9 cellular contexts compared by ENCODE assay signal in genomic region chr16:66874079-66874775, GRCh38. TPM values are rescaled to one million over a fixed set of nuclear protein-coding genes. Genes with fewer than 3 reads are reported as not detected.
A peak's percentile ranks its signal among the peaks of the same experiment; 100 is the strongest.
DNase-seq lines count a peak whose midpoint lies in the region; ATAC-seq, FAIRE-seq and TF ChIP-seq lines count a peak whose summit lies in the region.
"Had no signal": no experiment of that assay in that cellular context is flagged by ENCODE, and none has a peak within 500 bp of the region (broad histone marks: within the 10 kb centered on the region; RNA-seq: fewer than 3 reads in every experiment).

No MANE protein-coding gene starts in this region.

- TF ChIP-seq EP300 in HepG2 (IDR thresholded peaks at IDR 0.05; ENCODE audit: low read depth in 2 of 2, low read length in 2 of 2) (no peak), HepG2 (CRISPR knock-in tag; IDR thresholded peaks at IDR 0.05; ENCODE audit: borderline replicate concordance) (no peak)

- intact Hi-C loops in HCT116 (cut with micrococcal nuclease), result loop anchor here (5.0 kb wide), 1 partner anchor 312 kb away; no protein-coding TSS in a partner anchor
- intact Hi-C loops in activated CD8-positive, alpha-beta T cell treated with anti-CD3 and anti-CD28 coated beads for 36 hours (cut with micrococcal nuclease), result no loop called here
- intact Hi-C loops in HepG2 (cut with micrococcal nuclease; ENCODE audit: unreplicated experiment), result loop anchor here (5.0 kb wide), 1 partner anchor 212 kb away; no protein-coding TSS in a partner anchor
- intact Hi-C loops in PC-9 (cut with micrococcal nuclease; ENCODE audit: unreplicated experiment), result loop anchor here (5.0 kb wide), 1 partner anchor 132 kb away; no protein-coding TSS in a partner anchor

- WGBS in HepG2 (ENCODE audit: low lambda C conversion rate), result 0% methylated on average over 1 of the region's 1 CpG

- no peaks in the 10 kb centered on the region for H3K9me3 ChIP-seq in HCT116 (ENCODE audit: control insufficient read depth in 1 of 2, insufficient read depth in 1 of 2, low read depth in 1 of 2, low read length in 2 of 2)
- no peaks in the 10 kb centered on the region for H3K9me3 ChIP-seq in HepG2 (ENCODE audit: low read length)
- no peaks in the 10 kb centered on the region for H3K9me3 ChIP-seq in PC-9 (ENCODE audit: insufficient read depth, low read depth)

- TF ChIP-seq RAD21 in HCT116 (IDR thresholded peaks at IDR 0.05; ENCODE audit: low read depth) (no peak), HepG2 (CRISPR knock-in tag; IDR thresholded peaks at IDR 0.05) (no peak)

- peaks cover 54% of the 10 kb centered on the region for H3K4me1 Mint-ChIP-seq in activated CD8-positive, alpha-beta T cell treated with anti-CD3 and anti-CD28 coated beads for 36 hours (ENCODE audit: low read depth)

- in situ Hi-C loops in HepG2 (cut with HindIII; ENCODE audit: extremely low pct_ligation_motif_present, low pct_unique_long_range_greater_than_20kb), result loop anchor here (25.0 kb wide), 1 partner anchor 462 kb away; no protein-coding TSS in a partner anchor
- in situ Hi-C loops in GM13976 (cut with MboI; ENCODE audit: low sequenced_read_pairs, unreplicated experiment), result loop anchor here (25.0 kb wide), 1 partner anchor 462 kb away; no protein-coding TSS in a partner anchor

- peak; percentile 40 for DNase-seq in AG08395 (ENCODE audit: low spot score)
- no peak for DNase-seq in HCT116 (ENCODE audit: low read depth, low spot score)
- DNase-seq in activated CD8-positive, alpha-beta T cell treated with anti-CD3 and anti-CD28 coated beads for 36 hours, result peak; percentile 61
- no peak for DNase-seq in HepG2 (ENCODE audit: low spot score)
- no peak for DNase-seq in PC-9
- DNase-seq in Ammon's horn (ENCODE audit: low spot score), result no peak
- no peak for DNase-seq in GM13976 (ENCODE audit: low spot score)

- RAD21 ChIA-PET in HCT116 (lab: Charles Lee; ENCODE audit: low non-redundant PET in 1 of 2, low total read pairs in 2 of 2, uncharacterized antibody in 2 of 2, unreplicated experiment in 2 of 2), result no interaction called here

- no peak for TF ChIP-seq POLR2A in HCT116 (IDR thresholded peaks at IDR 0.05; ENCODE audit: borderline replicate concordance, extremely low read depth, insufficient read depth, insufficient read length)
- TF ChIP-seq POLR2A in HepG2 (IDR thresholded peaks at IDR 0.05; ENCODE audit: insufficient read depth in 1 of 2, low read depth in 2 of 2, low read length in 2 of 2), result no peak

- POLR2A ChIA-PET in HCT116 (lab: Charles Lee), result interaction anchor here (0.7 kb wide), 2 partner anchors 322 to 906 kb away, joined by 3 read pairs; no protein-coding TSS in a partner anchor
- POLR2A ChIA-PET in activated CD8-positive, alpha-beta T cell treated with anti-CD3 and anti-CD28 coated beads for 36 hours (lab: Charles Lee), result interaction anchor here (0.8 to 1.6 kb wide), 5 partner anchors 12 to 271 kb away, joined by 3 to 5 read pairs (median 3); partner anchors contain the start of gene NAE1
- POLR2A ChIA-PET in HepG2 (lab: Yijun Ruan, JAX), result interaction anchor here (0.6 to 1.6 kb wide), 2 partner anchors 44 to 184 kb away, joined by 3 to 5 read pairs; partner anchors contain the start of gene NAE1
- POLR2A ChIA-PET in PC-9 (lab: Charles Lee; ENCODE audit: unreplicated experiment), result interaction anchor here (0.5 to 0.7 kb wide), 2 partner anchors 64 to 394 kb away, joined by 4 to 20 read pairs; no protein-coding TSS in a partner anchor

- no peaks in the 10 kb centered on the region for H4K20me1 ChIP-seq in HCT116 (ENCODE audit: insufficient read depth)
- H4K20me1 ChIP-seq in HepG2 (ENCODE audit: insufficient read depth, low read length), result no peaks in the 10 kb centered on the region
- H4K20me1 ChIP-seq in PC-9 (ENCODE audit: insufficient read depth), result no peaks in the 10 kb centered on the region

- H3K4me1 ChIP-seq in HCT116 (ENCODE audit: control insufficient read depth in 1 of 2, insufficient read depth in 2 of 2, low read length in 2 of 2) (peaks cover 12 to 27% of the 10 kb centered on the region in 2 experiments), HepG2 (ENCODE audit: insufficient read depth, low read length) (peaks cover 45% of the 10 kb centered on the region), PC-9 (replicated peaks; ENCODE audit: insufficient read depth) (peaks cover 7% of the 10 kb centered on the region)

- no peak for TF ChIP-seq CTCF in HCT116 (IDR thresholded peaks at IDR 0.05 in 2 of 3, conservative IDR thresholded peaks at IDR 0.05 in 1 of 3; ENCODE audit: borderline replicate concordance in 1 of 3, insufficient read depth in 1 of 3, low read depth in 2 of 3, low read length in 2 of 3)
- TF ChIP-seq CTCF in activated CD8-positive, alpha-beta T cell treated with anti-CD3 and anti-CD28 coated beads for 36 hours (IDR thresholded peaks at IDR 0.05), result no peak
- TF ChIP-seq CTCF in HepG2 (CRISPR knock-in tag; IDR thresholded peaks at IDR 0.05), result no peak
- no peak for TF ChIP-seq CTCF in PC-9 (conservative IDR thresholded peaks at IDR 0.05)
- no peak for TF ChIP-seq CTCF in GM13976 (IDR thresholded peaks at IDR 0.05; ENCODE audit: borderline replicate concordance, control extremely low read depth, extremely low read depth, insufficient read depth, missing control alignments)

- H3K27me3 ChIP-seq in HCT116 (ENCODE audit: insufficient read depth, low read length) (no peaks in the 10 kb centered on the region), HepG2 (ENCODE audit: control insufficient read depth in 1 of 2, insufficient read depth in 2 of 2, low read length in 2 of 2) (peaks cover 0 to 8% of the 10 kb centered on the region in 2 experiments; a peak in 2 of 5 replicates), PC-9 (ENCODE audit: insufficient read depth, low read depth) (no peaks in the 10 kb centered on the region)

- peak; percentile 26 for FAIRE-seq in HepG2 (lab: Jason Lieb, UNC)

- no peaks in the 10 kb centered on the region for H3K79me2 ChIP-seq in HCT116 (ENCODE audit: insufficient read depth, low read length)
- no peaks in the 10 kb centered on the region for H3K79me2 ChIP-seq in HepG2 (ENCODE audit: insufficient read depth, low read length)
- no peaks in the 10 kb centered on the region for H3K79me2 ChIP-seq in PC-9 (ENCODE audit: low read depth)

- no peaks in the 10 kb centered on the region for H3K36me3 ChIP-seq in HCT116 (ENCODE audit: control insufficient read depth in 1 of 2, insufficient read depth in 2 of 2, low read length in 2 of 2)
- no peaks in the 10 kb centered on the region for H3K36me3 ChIP-seq in HepG2 (replicated peaks in 1 of 2; ENCODE audit: control insufficient read depth in 1 of 2, insufficient read depth in 2 of 2, low read length in 2 of 2)
- no peaks in the 10 kb centered on the region for H3K36me3 ChIP-seq in PC-9 (ENCODE audit: low read depth)

- H3K9me2 ChIP-seq in HCT116 (ENCODE audit: insufficient read depth) (no peaks in the 10 kb centered on the region), PC-9 (ENCODE audit: insufficient read depth) (no peaks in the 10 kb centered on the region)

- peak overlapping the region; percentile 6 for H3K4me3 Mint-ChIP-seq in activated CD8-positive, alpha-beta T cell treated with anti-CD3 and anti-CD28 coated beads for 36 hours

- H3K4me2 ChIP-seq in HCT116 (ENCODE audit: low read length) (peak overlapping the region; percentile 39; the same call in 1 of the 2 replicates), HepG2 (ENCODE audit: low read depth, low read length) (peak overlapping the region; percentile 36; the same call in 1 of the 2 replicates), PC-9 (no peak overlapping the region)

- H3K4me3 ChIP-seq in HCT116 (replicated peaks in 1 of 2; ENCODE audit: low read depth in 1 of 2, low read length in 2 of 2) (no peak overlapping the region), HepG2 (replicated peaks in 1 of 3; ENCODE audit: insufficient read depth in 1 of 3, low read depth in 2 of 3, low read length in 3 of 3) (no peak overlapping the region), PC-9 (no peak overlapping the region)

- H3K27ac ChIP-seq in HCT116 (ENCODE audit: low read depth, low read length), result peak overlapping the region; percentile 11; the same call in 1 of the 2 replicates
- no peak overlapping the region for H3K27ac ChIP-seq in HepG2 (ENCODE audit: extremely low read length, insufficient read depth, low read length)
- H3K27ac ChIP-seq in PC-9, result no peak overlapping the region

- H3K27me3 Mint-ChIP-seq in activated CD8-positive, alpha-beta T cell treated with anti-CD3 and anti-CD28 coated beads for 36 hours, result no peaks in the 10 kb centered on the region

- peak overlapping the region; percentile 91 for H3K27ac Mint-ChIP-seq in activated CD8-positive, alpha-beta T cell treated with anti-CD3 and anti-CD28 coated beads for 36 hours

- BruUV-seq in HCT116 (replicated peaks; lab: Mats Ljungman, UMichigan) (no TSS peak), HepG2 (replicated peaks; lab: Mats Ljungman, UMichigan) (no TSS peak), PC-9 (replicated peaks; lab: Mats Ljungman, UMichigan) (no TSS peak)

- peaks cover 10% of the 10 kb centered on the region for H3K36me3 Mint-ChIP-seq in activated CD8-positive, alpha-beta T cell treated with anti-CD3 and anti-CD28 coated beads for 36 hours (ENCODE audit: low read depth)

- H2AFZ ChIP-seq in HCT116 (ENCODE audit: low read depth, low read length, poor library complexity, severe bottlenecking), result no peak overlapping the region
- H2AFZ ChIP-seq in HepG2 (ENCODE audit: low read length), result no peak overlapping the region
- H2AFZ ChIP-seq in PC-9, result no peak overlapping the region

- CTCF ChIA-PET in HCT116 (lab: Charles Lee) (interaction anchor here (1.4 to 2.6 kb wide), 4 partner anchors 43 to 468 kb away, joined by 3 to 19 read pairs (median 12); partner anchors contain the start of gene NAE1), HepG2 (lab: Yijun Ruan, JAX; ENCODE audit: low intra/inter-chr PET ratio, low total read pairs) (no interaction called here), PC-9 (lab: Charles Lee) (interaction anchor here (0.7 to 2.1 kb wide), 4 partner anchors 15 to 212 kb away, joined by 3 to 30 read pairs (median 14); partner anchors contain the start of gene NAE1)
- CTCF ChIA-PET in activated CD8-positive, alpha-beta T cell treated with anti-CD3 and anti-CD28 coated beads for 36 hours (lab: Charles Lee), result interaction anchor here (0.6 to 4.1 kb wide), 5 partner anchors 44 to 398 kb away, joined by 3 to 83 read pairs (median 4); partner anchors contain the start of gene NAE1

- H3K9ac ChIP-seq in HCT116 (ENCODE audit: low read length) (no peak overlapping the region), HepG2 (ENCODE audit: insufficient read depth, low read depth, low read length) (no peak overlapping the region)

- ATAC-seq in HCT116 (no peak), HepG2 (peak; percentile 11; the same call in 1 of the 3 replicates), HG02938 (IDR thresholded peaks at IDR 0.05; ENCODE audit: unreplicated experiment) (no peak)
- peak; percentile 22 for ATAC-seq in activated CD8-positive, alpha-beta T cell treated with anti-CD3 and anti-CD28 coated beads for 36 hours

- H3F3A ChIP-seq in PC-9 (ENCODE audit: insufficient read depth, low read depth), result peaks cover 25% of the 10 kb centered on the region; the same call in 1 of the 2 replicates

- peaks cover 11% of the 10 kb centered on the region for H3K9me3 Mint-ChIP-seq in activated CD8-positive, alpha-beta T cell treated with anti-CD3 and anti-CD28 coated beads for 36 hours

RNA-seq across cellular contexts. Expression of gene PDP2, which starts 6.1 kb away (rescaled TPM):
- total RNA-seq in HCT116 (2021; ENCODE audit: unreplicated experiment) (19.9 TPM), HepG2 (2016; rRNA removed; fragmentation: Illumina TruSeq; extraction: Trizol) (15.8 and 38.2 TPM in 2 replicates), PC-9 (2021) (17.4 and 21.6 TPM in 2 replicates)
- 7.0 and 7.5 TPM in 2 replicates for polyA plus RNA-seq in HCT116 (2012)
- 10 to 100 TPM; 31.2 to 38.1 TPM for total RNA-seq in activated CD8-positive, alpha-beta T cell treated with anti-CD3 and anti-CD28 coated beads for 36 hours
- 1.8 and 2.5 TPM in 2 replicates for total RNA-seq in HepG2 (2016; cell fraction: cytosol; rRNA removed; fragmentation: Illumina TruSeq; extraction: Trizol; ENCODE audit: low read depth)
- total RNA-seq in HepG2 (2016; cell fraction: insoluble cytoplasmic fraction; rRNA removed; fragmentation: Illumina TruSeq; extraction: Trizol), result 16.2 and 31.7 TPM in 2 replicates
- total RNA-seq in HepG2 (2016; cell fraction: membrane; rRNA removed; fragmentation: Illumina TruSeq; extraction: Trizol), result 8.4 and 10.1 TPM in 2 replicates
- total RNA-seq in HepG2 (2016; cell fraction: nucleus; rRNA removed; fragmentation: Illumina TruSeq; extraction: Trizol), result 17.0 and 17.2 TPM in 2 replicates
- 12.2 and 12.8 TPM in 2 replicates for polyA plus RNA-seq in HepG2 (2011; rRNA removed)
- 8.3 and 11.7 TPM in 2 replicates for polyA plus RNA-seq in HepG2 (2011; cell fraction: cytosol; rRNA removed)
- polyA plus RNA-seq in HepG2 (2011; cell fraction: nucleus; rRNA removed), result 10.2 and 12.4 TPM in 2 replicates
- polyA plus RNA-seq in HepG2 (2012), result 7.7 and 9.5 TPM in 2 replicates
- polyA plus RNA-seq in HepG2 (2016; cell fraction: cytosol; fragmentation: Illumina TruSeq; extraction: Trizol; ENCODE audit: low read depth), result 0.66 and 1.1 TPM in 2 replicates
- 17.5 and 18.0 TPM in 2 replicates for polyA plus RNA-seq in HepG2 (2016; cell fraction: insoluble cytoplasmic fraction; fragmentation: Illumina TruSeq; extraction: Trizol; ENCODE audit: low read depth)
- 2.9 and 3.2 TPM in 2 replicates for polyA plus RNA-seq in HepG2 (2016; cell fraction: membrane; fragmentation: Illumina TruSeq; extraction: Trizol; ENCODE audit: low read depth)
- 19.4 and 23.4 TPM in 2 replicates for polyA plus RNA-seq in HepG2 (2016; cell fraction: nucleus; fragmentation: Illumina TruSeq; extraction: Trizol; ENCODE audit: insufficient read depth, low read depth)
- polyA minus RNA-seq in HepG2 (2011; rRNA and poly(A)+ RNA removed; ENCODE audit: low replicate concordance), result 46.5 and 49.0 TPM in 2 replicates
- 10.5 and 12.8 TPM in 2 replicates for polyA minus RNA-seq in HepG2 (2011; cell fraction: cytosol; rRNA and poly(A)+ RNA removed)
- 10.0 and 15.5 TPM in 2 replicates for polyA minus RNA-seq in HepG2 (2011; cell fraction: nucleus; rRNA and poly(A)+ RNA removed)

RNA-seq across cellular contexts. Expression of gene CA7, which starts 30.0 kb away (rescaled TPM):
- total RNA-seq in HCT116 (2021; ENCODE audit: unreplicated experiment), result not detected
- 0.05 and 0.07 TPM in 2 replicates for polyA plus RNA-seq in HCT116 (2012)
- under 1 TPM in 1 of 2 experiments, not detected in 1; 0.27 TPM for total RNA-seq in activated CD8-positive, alpha-beta T cell treated with anti-CD3 and anti-CD28 coated beads for 36 hours
- total RNA-seq in HepG2 (2016; rRNA removed; fragmentation: Illumina TruSeq; extraction: Trizol), result not detected in 2 replicates
- total RNA-seq in HepG2 (2016; cell fraction: cytosol; rRNA removed; fragmentation: Illumina TruSeq; extraction: Trizol; ENCODE audit: low read depth), result not detected in 2 replicates
- total RNA-seq in HepG2 (2016; cell fraction: insoluble cytoplasmic fraction; rRNA removed; fragmentation: Illumina TruSeq; extraction: Trizol), result not detected in 2 replicates
- total RNA-seq in HepG2 (2016; cell fraction: membrane; rRNA removed; fragmentation: Illumina TruSeq; extraction: Trizol), result not detected in 2 replicates
- not detected in 2 replicates for total RNA-seq in HepG2 (2016; cell fraction: nucleus; rRNA removed; fragmentation: Illumina TruSeq; extraction: Trizol)
- not detected in 2 replicates for polyA plus RNA-seq in HepG2 (2011; rRNA removed)
- 0.03 TPM in 1 of 2 replicates, not detected in the other for polyA plus RNA-seq in HepG2 (2011; cell fraction: cytosol; rRNA removed)
- polyA plus RNA-seq in HepG2 (2011; cell fraction: nucleus; rRNA removed), result not detected in 2 replicates
- polyA plus RNA-seq in HepG2 (2012), result not detected in 2 replicates
- 0.07 TPM in 1 of 2 replicates, not detected in the other for polyA plus RNA-seq in HepG2 (2016; cell fraction: cytosol; fragmentation: Illumina TruSeq; extraction: Trizol; ENCODE audit: low read depth)
- polyA plus RNA-seq in HepG2 (2016; cell fraction: insoluble cytoplasmic fraction; fragmentation: Illumina TruSeq; extraction: Trizol; ENCODE audit: low read depth), result not detected in 2 replicates
- not detected in 2 replicates for polyA plus RNA-seq in HepG2 (2016; cell fraction: membrane; fragmentation: Illumina TruSeq; extraction: Trizol; ENCODE audit: low read depth)
- polyA plus RNA-seq in HepG2 (2016; cell fraction: nucleus; fragmentation: Illumina TruSeq; extraction: Trizol; ENCODE audit: insufficient read depth, low read depth), result not detected in 2 replicates
- not detected in 2 replicates for polyA minus RNA-seq in HepG2 (2011; rRNA and poly(A)+ RNA removed; ENCODE audit: low replicate concordance)
- not detected in 2 replicates for polyA minus RNA-seq in HepG2 (2011; cell fraction: cytosol; rRNA and poly(A)+ RNA removed)
- polyA minus RNA-seq in HepG2 (2011; cell fraction: nucleus; rRNA and poly(A)+ RNA removed), result not detected in 2 replicates
- total RNA-seq in PC-9 (2021), result not detected in 2 replicates
- total RNA-seq: SK-MEL-5 had no signal

RNA-seq across cellular contexts. Expression of gene NAE1, which starts 43.5 kb away (rescaled TPM):
- 123 TPM for total RNA-seq in HCT116 (2021; ENCODE audit: unreplicated experiment)
- polyA plus RNA-seq in HCT116 (2012), result 39.4 and 46.9 TPM in 2 replicates
- total RNA-seq in activated CD8-positive, alpha-beta T cell treated with anti-CD3 and anti-CD28 coated beads for 36 hours, result 100 to 1,000 TPM; 115 to 123 TPM
- total RNA-seq in HepG2 (2016; rRNA removed; fragmentation: Illumina TruSeq; extraction: Trizol), result 206 and 279 TPM in 2 replicates
- 93.3 and 103 TPM in 2 replicates for total RNA-seq in HepG2 (2016; cell fraction: cytosol; rRNA removed; fragmentation: Illumina TruSeq; extraction: Trizol; ENCODE audit: low read depth)
- 210 and 281 TPM in 2 replicates for total RNA-seq in HepG2 (2016; cell fraction: insoluble cytoplasmic fraction; rRNA removed; fragmentation: Illumina TruSeq; extraction: Trizol)
- 146 and 147 TPM in 2 replicates for total RNA-seq in HepG2 (2016; cell fraction: membrane; rRNA removed; fragmentation: Illumina TruSeq; extraction: Trizol)
- total RNA-seq in HepG2 (2016; cell fraction: nucleus; rRNA removed; fragmentation: Illumina TruSeq; extraction: Trizol), result 127 and 139 TPM in 2 replicates
- polyA plus RNA-seq in HepG2 (2011; rRNA removed), result 68.2 and 95.7 TPM in 2 replicates
- 27.0 and 39.4 TPM in 2 replicates for polyA plus RNA-seq in HepG2 (2011; cell fraction: cytosol; rRNA removed)
- 79.6 and 104 TPM in 2 replicates for polyA plus RNA-seq in HepG2 (2011; cell fraction: nucleus; rRNA removed)
- polyA plus RNA-seq in HepG2 (2012), result 71.6 and 101 TPM in 2 replicates
- 66.8 and 90.6 TPM in 2 replicates for polyA plus RNA-seq in HepG2 (2016; cell fraction: cytosol; fragmentation: Illumina TruSeq; extraction: Trizol; ENCODE audit: low read depth)
- 229 TPM in 2 replicates for polyA plus RNA-seq in HepG2 (2016; cell fraction: insoluble cytoplasmic fraction; fragmentation: Illumina TruSeq; extraction: Trizol; ENCODE audit: low read depth)
- polyA plus RNA-seq in HepG2 (2016; cell fraction: membrane; fragmentation: Illumina TruSeq; extraction: Trizol; ENCODE audit: low read depth), result 102 and 113 TPM in 2 replicates
- polyA plus RNA-seq in HepG2 (2016; cell fraction: nucleus; fragmentation: Illumina TruSeq; extraction: Trizol; ENCODE audit: insufficient read depth, low read depth), result 156 and 166 TPM in 2 replicates
- 14.2 and 16.7 TPM in 2 replicates for polyA minus RNA-seq in HepG2 (2011; rRNA and poly(A)+ RNA removed; ENCODE audit: low replicate concordance)
- polyA minus RNA-seq in HepG2 (2011; cell fraction: cytosol; rRNA and poly(A)+ RNA removed), result 26.9 and 31.3 TPM in 2 replicates
- polyA minus RNA-seq in HepG2 (2011; cell fraction: nucleus; rRNA and poly(A)+ RNA removed), result 96.7 and 111 TPM in 2 replicates
- total RNA-seq in PC-9 (2021), result 66.8 and 72.7 TPM in 2 replicates

RNA-seq across cellular contexts. Expression of gene CDH16, which starts 44.5 kb away (rescaled TPM):
- not detected for total RNA-seq in HCT116 (2021; ENCODE audit: unreplicated experiment)
- not detected in 2 replicates for polyA plus RNA-seq in HCT116 (2012)
- total RNA-seq in activated CD8-positive, alpha-beta T cell treated with anti-CD3 and anti-CD28 coated beads for 36 hours, result not detected
- total RNA-seq in HepG2 (2016; rRNA removed; fragmentation: Illumina TruSeq; extraction: Trizol), result 3.2 and 3.9 TPM in 2 replicates
- total RNA-seq in HepG2 (2016; cell fraction: cytosol; rRNA removed; fragmentation: Illumina TruSeq; extraction: Trizol; ENCODE audit: low read depth), result 0.30 and 0.53 TPM in 2 replicates
- total RNA-seq in HepG2 (2016; cell fraction: insoluble cytoplasmic fraction; rRNA removed; fragmentation: Illumina TruSeq; extraction: Trizol), result 1.7 and 4.2 TPM in 2 replicates
- total RNA-seq in HepG2 (2016; cell fraction: membrane; rRNA removed; fragmentation: Illumina TruSeq; extraction: Trizol), result 0.96 and 1.3 TPM in 2 replicates
- total RNA-seq in HepG2 (2016; cell fraction: nucleus; rRNA removed; fragmentation: Illumina TruSeq; extraction: Trizol), result 3.7 and 4.8 TPM in 2 replicates
- 2.7 and 5.3 TPM in 2 replicates for polyA plus RNA-seq in HepG2 (2011; rRNA removed)
- 2.4 and 2.7 TPM in 2 replicates for polyA plus RNA-seq in HepG2 (2011; cell fraction: cytosol; rRNA removed)
- 16.0 and 18.1 TPM in 2 replicates for polyA plus RNA-seq in HepG2 (2011; cell fraction: nucleus; rRNA removed)
- 4.3 and 7.8 TPM in 2 replicates for polyA plus RNA-seq in HepG2 (2012)
- polyA plus RNA-seq in HepG2 (2016; cell fraction: cytosol; fragmentation: Illumina TruSeq; extraction: Trizol; ENCODE audit: low read depth), result 0.38 and 0.63 TPM in 2 replicates
- polyA plus RNA-seq in HepG2 (2016; cell fraction: insoluble cytoplasmic fraction; fragmentation: Illumina TruSeq; extraction: Trizol; ENCODE audit: low read depth), result 1.7 and 2.0 TPM in 2 replicates
- 1.2 TPM in 2 replicates for polyA plus RNA-seq in HepG2 (2016; cell fraction: membrane; fragmentation: Illumina TruSeq; extraction: Trizol; ENCODE audit: low read depth)
- 7.5 and 8.9 TPM in 2 replicates for polyA plus RNA-seq in HepG2 (2016; cell fraction: nucleus; fragmentation: Illumina TruSeq; extraction: Trizol; ENCODE audit: insufficient read depth, low read depth)
- polyA minus RNA-seq in HepG2 (2011; rRNA and poly(A)+ RNA removed; ENCODE audit: low replicate concordance), result 0.23 and 7.1 TPM in 2 replicates
- polyA minus RNA-seq in HepG2 (2011; cell fraction: cytosol; rRNA and poly(A)+ RNA removed), result 1.1 and 2.2 TPM in 2 replicates
- 2.7 and 3.3 TPM in 2 replicates for polyA minus RNA-seq in HepG2 (2011; cell fraction: nucleus; rRNA and poly(A)+ RNA removed)
- not detected in 2 replicates for total RNA-seq in PC-9 (2021)
- total RNA-seq: SK-MEL-5 had no signal

RNA-seq across cellular contexts. Expression of gene RRAD, which starts 51.1 kb away (rescaled TPM):
- total RNA-seq in HCT116 (2021; ENCODE audit: unreplicated experiment) (2.2 TPM), HepG2 (2016; rRNA removed; fragmentation: Illumina TruSeq; extraction: Trizol) (0.80 and 1.0 TPM in 2 replicates), PC-9 (2021) (0.24 TPM in 1 of 2 replicates, not detected in the other)
- 2.1 and 2.4 TPM in 2 replicates for polyA plus RNA-seq in HCT116 (2012)
- 1 to 10 TPM in 1 of 2 experiments, under 1 TPM in 1; 0.61 to 1.1 TPM for total RNA-seq in activated CD8-positive, alpha-beta T cell treated with anti-CD3 and anti-CD28 coated beads for 36 hours
- total RNA-seq in HepG2 (2016; cell fraction: cytosol; rRNA removed; fragmentation: Illumina TruSeq; extraction: Trizol; ENCODE audit: low read depth), result not detected in 2 replicates
- 0.49 and 1.3 TPM in 2 replicates for total RNA-seq in HepG2 (2016; cell fraction: insoluble cytoplasmic fraction; rRNA removed; fragmentation: Illumina TruSeq; extraction: Trizol)
- total RNA-seq in HepG2 (2016; cell fraction: membrane; rRNA removed; fragmentation: Illumina TruSeq; extraction: Trizol), result 0.21 and 0.34 TPM in 2 replicates
- 0.68 and 0.75 TPM in 2 replicates for total RNA-seq in HepG2 (2016; cell fraction: nucleus; rRNA removed; fragmentation: Illumina TruSeq; extraction: Trizol)
- 1.1 TPM in 2 replicates for polyA plus RNA-seq in HepG2 (2011; rRNA removed)
- polyA plus RNA-seq in HepG2 (2011; cell fraction: cytosol; rRNA removed), result 0.95 and 1.5 TPM in 2 replicates
- polyA plus RNA-seq in HepG2 (2011; cell fraction: nucleus; rRNA removed), result 2.5 and 3.2 TPM in 2 replicates
- 0.30 and 0.93 TPM in 2 replicates for polyA plus RNA-seq in HepG2 (2012)
- 0.19 and 0.25 TPM in 2 replicates for polyA plus RNA-seq in HepG2 (2016; cell fraction: cytosol; fragmentation: Illumina TruSeq; extraction: Trizol; ENCODE audit: low read depth)
- polyA plus RNA-seq in HepG2 (2016; cell fraction: insoluble cytoplasmic fraction; fragmentation: Illumina TruSeq; extraction: Trizol; ENCODE audit: low read depth), result 0.72 and 1.1 TPM in 2 replicates
- polyA plus RNA-seq in HepG2 (2016; cell fraction: membrane; fragmentation: Illumina TruSeq; extraction: Trizol; ENCODE audit: low read depth), result 0.26 and 0.29 TPM in 2 replicates
- 1.2 and 1.5 TPM in 2 replicates for polyA plus RNA-seq in HepG2 (2016; cell fraction: nucleus; fragmentation: Illumina TruSeq; extraction: Trizol; ENCODE audit: insufficient read depth, low read depth)
- polyA minus RNA-seq in HepG2 (2011; rRNA and poly(A)+ RNA removed; ENCODE audit: low replicate concordance), result 0.16 and 1.7 TPM in 2 replicates
- 1.1 TPM in 1 of 2 replicates, not detected in the other for polyA minus RNA-seq in HepG2 (2011; cell fraction: cytosol; rRNA and poly(A)+ RNA removed)
- polyA minus RNA-seq in HepG2 (2011; cell fraction: nucleus; rRNA and poly(A)+ RNA removed), result 0.37 and 0.90 TPM in 2 replicates
- total RNA-seq: SK-MEL-5 had no signal

Comparison
In these comparisons a context has a peak if more than half of its experiments do, and no peak if none do; other contexts are left out.
1. DNase-seq: peak in AG08395 (single experiment) and activated CD8-positive, alpha-beta T cell treated with anti-CD3 and anti-CD28 coated beads for 36 hours (single experiment); none in HCT116 (single experiment), HepG2 (single experiment), PC-9 (0 of 2), Ammon's horn (single experiment) and GM13976 (single experiment).
2. ATAC-seq: peak in activated CD8-positive, alpha-beta T cell treated with anti-CD3 and anti-CD28 coated beads for 36 hours (single experiment) and HepG2 (single experiment); none in HCT116 (single experiment) and HG02938 (single experiment).